ENCODE assay signal across 14 cellular contexts in the genomic region with DNA sequence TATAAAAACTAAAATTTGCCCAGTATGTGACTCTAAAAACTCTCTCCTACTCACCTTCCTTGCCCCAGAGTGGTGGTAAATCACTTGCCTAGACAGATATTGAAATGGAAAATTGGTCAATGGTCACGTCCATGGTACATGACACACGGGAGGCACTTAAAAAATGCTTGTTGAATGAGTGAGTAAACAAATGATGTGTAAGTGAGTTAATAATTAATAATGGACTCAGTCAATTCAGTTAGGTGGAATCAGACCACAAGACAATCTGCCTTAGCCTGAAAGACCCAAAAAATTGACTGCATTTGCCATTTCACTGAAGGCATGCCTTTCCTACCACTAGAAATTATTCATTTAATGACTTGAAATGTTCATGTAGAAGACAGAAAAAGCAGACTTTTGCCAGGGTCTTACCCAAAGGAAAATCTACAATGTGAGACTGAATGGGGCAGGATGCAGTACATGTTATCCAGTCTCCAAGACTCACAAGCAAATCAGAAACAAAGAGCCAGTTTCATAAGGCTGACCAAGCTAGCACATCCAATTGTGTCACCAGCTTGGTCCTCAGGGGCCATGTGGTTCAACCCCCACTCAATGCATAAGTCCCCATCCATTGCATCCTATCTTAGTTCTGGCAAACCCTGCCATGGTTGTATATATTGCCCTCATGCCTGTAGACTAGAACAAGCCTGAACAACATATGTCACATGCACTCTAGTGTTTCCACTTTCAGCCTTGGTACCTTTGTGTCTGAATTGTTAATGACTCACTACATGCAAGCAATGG.
A peak's percentile ranks its signal among the peaks of the same experiment; 100 is the strongest.
DNase-seq lines count a peak whose midpoint lies in the region; ATAC-seq, FAIRE-seq and TF ChIP-seq lines count a peak whose summit lies in the region.
"Had no signal": no experiment of that assay in that cellular context is flagged by ENCODE, and none has a peak within 500 bp of the region (broad histone marks: within the 10 kb centered on the region; RNA-seq: fewer than 3 reads in every experiment).

No MANE protein-coding gene starts in this region.

- no peak for FAIRE-seq in GM12891 (lab: Jason Lieb, UNC)

- no peaks in the 10 kb centered on the region for H3K9me3 ChIP-seq in mesenchymal stem cell (ENCODE audit: control insufficient read depth, low read length)

- no peak overlapping the region for H4K8ac ChIP-seq in mesenchymal stem cell (ENCODE audit: low read length)

- H2AK5ac ChIP-seq in mesenchymal stem cell (ENCODE audit: low read length, severe bottlenecking): no peak overlapping the region

- no peak for TF ChIP-seq POLR2A in GM12891 (IDR thresholded peaks at IDR 0.05; ENCODE audit: low read depth, low read length)

- H3K9ac ChIP-seq in mesenchymal stem cell (ENCODE audit: low read length): no peak overlapping the region

- DNase-seq in mesenchymal stem cell (no peak), GM12891 (ENCODE audit: insufficient read length, low spot score) (no peak), NCI-H2196 treated with DMSO at 0.1 percent for 48 hours (lab: John Stamatoyannopoulos, UW; ENCODE audit: unreplicated experiment) (no peak)
- DNase-seq in activated CD4-positive, alpha-beta T cell treated with anti-CD3 and anti-CD28 coated beads, Interleukin-2, amount 50 U/mL, for 48 hours: no peak
- DNase-seq: activated naive CD8-positive, alpha-beta T cell treated with anti-CD3 and anti-CD28 coated beads, Interleukin-2, amount 50 U/mL, for 24 hours; CD4-positive, CD25-positive, alpha-beta regulatory T cell; NCI-H82; retina; SHP77 treated with DMSO at 0.1 percent for 48 hours had no signal

- H2AFZ ChIP-seq in mesenchymal stem cell (ENCODE audit: low read depth, low read length): no peak overlapping the region

- H3K4me1 ChIP-seq in mesenchymal stem cell (ENCODE audit: control insufficient read depth, insufficient read depth, low read depth, low read length): peaks cover 4% of the 10 kb centered on the region

- no peak overlapping the region for H4K91ac ChIP-seq in mesenchymal stem cell (ENCODE audit: low read length)

- H3K4me3 ChIP-seq in mesenchymal stem cell (ENCODE audit: insufficient read depth in 1 of 2, low read depth in 1 of 2, low read length in 2 of 2): no peak overlapping the region
- H3K4me3 ChIP-seq: coronary artery had no signal

- no peak overlapping the region for H2BK12ac ChIP-seq in mesenchymal stem cell (ENCODE audit: low read length in 2 of 2)

- H3K23ac ChIP-seq in mesenchymal stem cell (ENCODE audit: low read length in 2 of 2): no peak overlapping the region

- no peak overlapping the region for H2BK120ac ChIP-seq in mesenchymal stem cell (ENCODE audit: low read depth, low read length)

- no peak overlapping the region for H3K18ac ChIP-seq in mesenchymal stem cell (ENCODE audit: low read depth in 1 of 2, low read length in 2 of 2)

- H3K79me1 ChIP-seq in mesenchymal stem cell (replicated peaks; ENCODE audit: low read length, poor library complexity, severe bottlenecking): peaks cover 7% of the 10 kb centered on the region

- WGBS in mesenchymal stem cell: 61% methylated on average over 2 of the region's 2 CpGs

- no peaks in the 10 kb centered on the region for H3K27me3 ChIP-seq in mesenchymal stem cell (ENCODE audit: control insufficient read depth in 1 of 2, insufficient read depth in 1 of 2, low read length in 2 of 2)

- H2BK5ac ChIP-seq in mesenchymal stem cell (ENCODE audit: low read depth, low read length, poor library complexity, severe bottlenecking): no peak overlapping the region

- no peak overlapping the region for H3K4me2 ChIP-seq in mesenchymal stem cell (ENCODE audit: low read length, poor library complexity, severe bottlenecking)

- peak overlapping the region; percentile 56 for H3K27ac ChIP-seq in mesenchymal stem cell (ENCODE audit: low read length, poor library complexity, severe bottlenecking)
- H3K27ac ChIP-seq: coronary artery had no signal

- peaks cover 12 to 41% of the 10 kb centered on the region in 2 experiments for H3K36me3 ChIP-seq in mesenchymal stem cell (ENCODE audit: control insufficient read depth in 1 of 2, insufficient read depth in 2 of 2, low read depth in 1 of 2, low read length in 2 of 2)

- no peak overlapping the region for H2BK15ac ChIP-seq in mesenchymal stem cell (ENCODE audit: low read depth, poor library complexity, severe bottlenecking)

- H3K14ac ChIP-seq in mesenchymal stem cell (ENCODE audit: low read length in 2 of 2): no peak overlapping the region

- no peak overlapping the region for H3K4ac ChIP-seq in mesenchymal stem cell (ENCODE audit: low read depth in 1 of 2, low read length in 2 of 2)

- ATAC-seq in GM19023 (IDR thresholded peaks at IDR 0.05; ENCODE audit: unreplicated experiment) (peak; percentile 57), HG02759 (IDR thresholded peaks at IDR 0.05; ENCODE audit: unreplicated experiment) (peak; percentile 66), HG03520 (IDR thresholded peaks at IDR 0.05; ENCODE audit: unreplicated experiment) (peak; percentile 47), GM21723 (IDR thresholded peaks at IDR 0.05; ENCODE audit: unreplicated experiment) (no peak)
- ATAC-seq: activated naive CD8-positive, alpha-beta T cell treated with anti-CD3 and anti-CD28 coated beads, Interleukin-2, amount 50 U/mL, for 24 hours had no signal

TF ChIP-seq in GM12891, 5 proteins besides CTCF, POLR2A, EP300 and RAD21:
- TF ChIP-seq POU2F2 (IDR thresholded peaks at IDR 0.05; ENCODE audit: low read depth, low read length) (no peak), POLR2AphosphoS5 (IDR thresholded peaks at IDR 0.05; ENCODE audit: low read depth, low read length) (no peak), PAX5 (IDR thresholded peaks at IDR 0.05; ENCODE audit: insufficient read depth, low read length, severe bottlenecking) (no peak), SPI1 (IDR thresholded peaks at IDR 0.05; ENCODE audit: low read depth, low read length) (no peak), TAF1 (IDR thresholded peaks at IDR 0.05; ENCODE audit: low read depth, low read length) (no peak)
